Comparison of ENCODE assay signal across 1 cellular context in genomic region chr21:37564341-37564923, GRCh38.
TF ChIP-seq lines count a peak whose summit lies in the region.

No MANE protein-coding gene starts in this region.

TF ChIP-seq in SK-N-SH treated with all-trans-retinoic acid at 6 μM for 48 hours, 23 proteins besides CTCF, POLR2A, EP300 and RAD21 (continued from another document):
- no peak for TF ChIP-seq POU6F1 (CRISPR knock-in tag; IDR thresholded peaks at IDR 0.05; ENCODE audit: borderline replicate concordance, low read depth)
- TF ChIP-seq SNAI2 (CRISPR knock-in tag; IDR thresholded peaks at IDR 0.05): no peak
- TF ChIP-seq ZFP3 (CRISPR knock-in tag; IDR thresholded peaks at IDR 0.05): no peak
- no peak for TF ChIP-seq CSDC2 (CRISPR knock-in tag; IDR thresholded peaks at IDR 0.05)
- TF ChIP-seq ZNF565 (CRISPR knock-in tag; conservative IDR thresholded peaks at IDR 0.05; ENCODE audit: low read depth): no peak
- TF ChIP-seq ESRRG (CRISPR knock-in tag; IDR thresholded peaks at IDR 0.05): no peak
- no peak for TF ChIP-seq TOX (CRISPR knock-in tag; IDR thresholded peaks at IDR 0.05; ENCODE audit: borderline replicate concordance)
- TF ChIP-seq ZNF70 (CRISPR knock-in tag; IDR thresholded peaks at IDR 0.05): no peak
- TF ChIP-seq TCF4 (CRISPR knock-in tag; IDR thresholded peaks at IDR 0.05; ENCODE audit: borderline replicate concordance): no peak
